In genomic region chr10:43906470-43906869, GRCh38 we compare ENCODE assay signal across 1 cellular context.
TF ChIP-seq lines count a peak whose summit lies in the region.

No MANE protein-coding gene starts in this region.

TF ChIP-seq in GM23338, 12 proteins besides CTCF, POLR2A, EP300 and RAD21:
- no peak for TF ChIP-seq EZH2phosphoT487 (IDR thresholded peaks at IDR 0.05; ENCODE audit: unreplicated experiment)
- TF ChIP-seq ZNF462 (CRISPR knock-in tag; IDR thresholded peaks at IDR 0.05), result no peak
- TF ChIP-seq ZNF331 (CRISPR knock-in tag; IDR thresholded peaks at IDR 0.05; ENCODE audit: low read depth), result no peak
- TF ChIP-seq CREB1 (CRISPR knock-in tag; IDR thresholded peaks at IDR 0.05; ENCODE audit: low read depth), result no peak
- TF ChIP-seq ETS1 (IDR thresholded peaks at IDR 0.05), result no peak
- no peak for TF ChIP-seq POLR2AphosphoS5 (IDR thresholded peaks at IDR 0.05; ENCODE audit: low read depth)
- TF ChIP-seq EZH2 (IDR thresholded peaks at IDR 0.05; ENCODE audit: low read depth, unreplicated experiment), result no peak
- no peak for TF ChIP-seq REST (IDR thresholded peaks at IDR 0.05; ENCODE audit: unreplicated experiment)
- no peak for TF ChIP-seq ZNF114 (CRISPR knock-in tag; IDR thresholded peaks at IDR 0.05)
- TF ChIP-seq JUNB (IDR thresholded peaks at IDR 0.05; ENCODE audit: unreplicated experiment), result no peak
- no peak for TF ChIP-seq NANOG (IDR thresholded peaks at IDR 0.05; ENCODE audit: borderline replicate concordance)
- TF ChIP-seq STAT1 (IDR thresholded peaks at IDR 0.05; ENCODE audit: unreplicated experiment), result no peak
